ENCODE assay signal across 18 cellular contexts in genomic region chr5:178214160-178214803, GRCh38. TPM values are rescaled to one million over a fixed set of nuclear protein-coding genes. Genes with fewer than 3 reads are reported as not detected.
DNase-seq lines count a peak whose midpoint lies in the region; ATAC-seq and TF ChIP-seq lines count a peak whose summit lies in the region.
"Had no signal": no experiment of that assay in that cellular context is flagged by ENCODE, and none has a peak within 500 bp of the region (broad histone marks: within the 10 kb centered on the region; RNA-seq: fewer than 3 reads in every experiment).

No MANE protein-coding gene starts in this region.

- H3K27me3 Mint-ChIP-seq in activated CD4-positive, alpha-beta T cell treated with anti-CD3 and anti-CD28 coated beads for 36 hours, result no peaks in the 10 kb centered on the region
- peaks cover 4% of the 10 kb centered on the region for H3K27me3 Mint-ChIP-seq in nephron progenitor cell (ENCODE audit: low read depth, poor library complexity)

- H3K27me3 ChIP-seq in breast epithelium, result no peaks in the 10 kb centered on the region
- no peaks in the 10 kb centered on the region for H3K27me3 ChIP-seq in H7 (ENCODE audit: control insufficient read depth, insufficient read depth, low read length)
- H3K27me3 ChIP-seq in esophagus muscularis mucosa, result no peaks in the 10 kb centered on the region
- H3K27me3 ChIP-seq: upper lobe of right lung had no signal

- H3K4me1 ChIP-seq in breast epithelium (peaks cover 0 to 12% of the 10 kb centered on the region in 2 donors), esophagus muscularis mucosa (peaks cover 0 to 12% (median 0%) of the 10 kb centered on the region in 4 donors)
- H3K4me1 ChIP-seq: upper lobe of right lung had no signal

- intact Hi-C loops in activated CD4-positive, alpha-beta T cell treated with anti-CD3 and anti-CD28 coated beads for 36 hours (cut with DNase I, micrococcal nuclease), result no loop called here
- intact Hi-C loops in breast epithelium (cut with DNase I; ENCODE audit: low total_unique reads) (no loop called here), esophagus muscularis mucosa (cut with DNase I) (no loop called here)

- H3K27ac ChIP-seq in breast epithelium (peak overlapping the region; percentile 54 to 56), esophagus muscularis mucosa (replicated peaks in 1 of 4) (no peak overlapping the region)
- H3K27ac ChIP-seq: upper lobe of right lung had no signal

- TF ChIP-seq POLR2A in GM19193 (IDR thresholded peaks at IDR 0.05; ENCODE audit: extremely low read depth, insufficient read depth, insufficient read length) (peak; percentile 12), breast epithelium (IDR thresholded peaks at IDR 0.05) (no peak), esophagus muscularis mucosa (IDR thresholded peaks at IDR 0.05; ENCODE audit: low read depth) (no peak)

- H3K36me3 Mint-ChIP-seq in activated CD4-positive, alpha-beta T cell treated with anti-CD3 and anti-CD28 coated beads for 36 hours (ENCODE audit: low read depth), result peaks cover 58% of the 10 kb centered on the region
- H3K36me3 Mint-ChIP-seq in nephron progenitor cell (ENCODE audit: low read depth), result peaks cover 67% of the 10 kb centered on the region

- no peak for TF ChIP-seq EP300 in esophagus muscularis mucosa (IDR thresholded peaks at IDR 0.05)

- ATAC-seq in activated CD4-positive, alpha-beta T cell treated with anti-CD3 and anti-CD28 coated beads for 36 hours, result no peak

- H3K4me3 ChIP-seq in breast epithelium (no peak overlapping the region), H7 (ENCODE audit: insufficient read depth, low read depth, low read length) (no peak overlapping the region), esophagus muscularis mucosa (no peak overlapping the region)
- H3K4me3 ChIP-seq: smooth muscle cell, upper lobe of right lung had no signal

- H3K36me3 ChIP-seq in breast epithelium (peaks cover 33% of the 10 kb centered on the region), H7 (replicated peaks; ENCODE audit: control insufficient read depth, insufficient read depth, low read length) (peaks cover 43% of the 10 kb centered on the region), esophagus muscularis mucosa (peaks cover 61 to 95% (median 82%) of the 10 kb centered on the region in 4 donors)

- H3K9me3 ChIP-seq in breast epithelium, result no peaks in the 10 kb centered on the region
- no peaks in the 10 kb centered on the region for H3K9me3 ChIP-seq in esophagus muscularis mucosa
- H3K9me3 ChIP-seq: upper lobe of right lung had no signal

- no peaks in the 10 kb centered on the region for H3K9me3 Mint-ChIP-seq in activated CD4-positive, alpha-beta T cell treated with anti-CD3 and anti-CD28 coated beads for 36 hours (ENCODE audit: low read depth)
- H3K9me3 Mint-ChIP-seq in nephron progenitor cell, result no peaks in the 10 kb centered on the region

- no peak for TF ChIP-seq CTCF in breast epithelium (IDR thresholded peaks at IDR 0.05)
- no peak for TF ChIP-seq CTCF in nephron progenitor cell (IDR thresholded peaks at IDR 0.05)
- TF ChIP-seq CTCF in esophagus muscularis mucosa (IDR thresholded peaks at IDR 0.05), result no peak

- peak overlapping the region; percentile 21 for H3K27ac Mint-ChIP-seq in activated CD4-positive, alpha-beta T cell treated with anti-CD3 and anti-CD28 coated beads for 36 hours
- H3K27ac Mint-ChIP-seq in nephron progenitor cell, result peak overlapping the region; percentile 82

- POLR2A ChIA-PET in activated CD4-positive, alpha-beta T cell treated with anti-CD3 and anti-CD28 coated beads for 36 hours (lab: Charles Lee), result interaction anchor here (0.6 to 2.2 kb wide), 3 partner anchors 10 to 91 kb away, joined by 4 to 14 read pairs (median 6); partner anchors contain the start of gene HNRNPAB

- no peak overlapping the region for H3K4me3 Mint-ChIP-seq in activated CD4-positive, alpha-beta T cell treated with anti-CD3 and anti-CD28 coated beads for 36 hours
- H3K4me3 Mint-ChIP-seq in nephron progenitor cell, result no peak overlapping the region

- H3K4me1 Mint-ChIP-seq in activated CD4-positive, alpha-beta T cell treated with anti-CD3 and anti-CD28 coated beads for 36 hours, result peaks cover 3% of the 10 kb centered on the region
- no peaks in the 10 kb centered on the region for H3K4me1 Mint-ChIP-seq in nephron progenitor cell

- DNase-seq in activated CD4-positive, alpha-beta T cell treated with anti-CD3 and anti-CD28 coated beads for 36 hours, result no peak
- DNase-seq in activated CD4-positive, alpha-beta T cell treated with anti-CD3 and anti-CD28 coated beads for 1 hour, result no peak
- DNase-seq in breast epithelium (ENCODE audit: low spot score in 2 of 2) (no peak), nephron progenitor cell (no peak), H7 (no peak), KG1 (lab: John Stamatoyannopoulos, UW) (no peak), esophagus muscularis mucosa (ENCODE audit: extremely low spot score) (no peak)
- DNase-seq: ACHN; activated CD4-positive, alpha-beta T cell treated with anti-CD3 and anti-CD28 coated beads, Interleukin-2, amount 50 U/mL, for 1 hour; DMS53; effector memory CD4-positive, alpha-beta T cell; NCI-H2171 treated with DMSO at 0.1 percent for 48 hours; upper lobe of right lung had no signal

- WGBS in esophagus muscularis mucosa, result 94% methylated on average over 4 of the region's 6 CpGs

- CTCF ChIA-PET in activated CD4-positive, alpha-beta T cell treated with anti-CD3 and anti-CD28 coated beads for 36 hours (lab: Charles Lee), result no interaction called here

RNA-seq across cellular contexts. Expression of gene HNRNPAB, which starts 9.9 kb away (rescaled TPM):
- 100 to 1,000 TPM; 258 to 336 TPM for total RNA-seq in activated CD4-positive, alpha-beta T cell treated with anti-CD3 and anti-CD28 coated beads for 36 hours
- total RNA-seq in breast epithelium, result 10 to 100 TPM; 56.3 to 90.5 (median 68.9) TPM
- total RNA-seq in H7 (2014; rRNA removed; shearing (Covaris generic)), result 134 and 138 TPM in 2 replicates
- total RNA-seq in esophagus muscularis mucosa, result 100 to 1,000 TPM in 3 of 4 donors, 10 to 100 TPM in 1; 98.4 to 135 (median 104) TPM

RNA-seq across cellular contexts. Expression of gene PHYKPL, which starts 18.3 kb away (rescaled TPM):
- 10 to 100 TPM; 67.2 to 68.4 TPM for total RNA-seq in activated CD4-positive, alpha-beta T cell treated with anti-CD3 and anti-CD28 coated beads for 36 hours
- 10 to 100 TPM; 63.4 to 94.1 (median 77.7) TPM for total RNA-seq in breast epithelium
- 11.3 and 25.1 TPM in 2 replicates for total RNA-seq in H7 (2014; rRNA removed; shearing (Covaris generic))
- 10 to 100 TPM; 27.4 to 45.1 (median 37.5) TPM for total RNA-seq in esophagus muscularis mucosa

RNA-seq across cellular contexts. Expression of gene GMCL2, which starts 27.1 kb away (rescaled TPM):
- not detected for total RNA-seq in activated CD4-positive, alpha-beta T cell treated with anti-CD3 and anti-CD28 coated beads for 36 hours
- total RNA-seq in breast epithelium (not detected), esophagus muscularis mucosa (not detected)
- not detected in 2 replicates for total RNA-seq in H7 (2014; rRNA removed; shearing (Covaris generic))
- total RNA-seq: frontal cortex, kidney epithelial cell, M059J, upper lobe of right lung had no signal

Comparison
In these comparisons a context has a peak if more than half of its experiments do, and no peak if none do; other contexts are left out.
1. H3K27ac ChIP-seq: peak in breast epithelium (2 of 2); none in esophagus muscularis mucosa (0 of 4).